ENCODE assay signal across 1 cellular context in the genomic region with DNA sequence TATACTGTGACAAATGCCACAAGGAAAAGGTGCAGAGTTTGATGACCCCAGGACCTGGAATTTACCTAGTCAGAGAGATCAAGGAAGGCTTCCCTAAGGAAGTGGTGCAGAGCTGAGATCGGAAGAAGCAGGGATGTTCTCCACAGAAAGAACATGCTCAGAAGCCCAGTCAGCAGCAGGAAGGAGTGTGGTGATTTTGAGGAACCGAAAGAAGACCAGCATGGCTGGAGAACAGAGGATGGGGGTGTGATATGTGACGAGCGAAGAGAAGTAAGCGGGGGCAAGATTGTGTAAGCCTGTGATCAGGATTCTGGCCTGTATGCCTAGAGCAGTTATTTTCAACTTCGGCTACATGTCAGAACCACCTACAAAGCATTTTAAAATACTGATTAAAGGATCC.
TF ChIP-seq lines count a peak whose summit lies in the region.

No MANE protein-coding gene starts in this region.

TF ChIP-seq in GM23338, 12 proteins besides CTCF, POLR2A, EP300 and RAD21 (continued from another document):
- TF ChIP-seq, protein P1, sequence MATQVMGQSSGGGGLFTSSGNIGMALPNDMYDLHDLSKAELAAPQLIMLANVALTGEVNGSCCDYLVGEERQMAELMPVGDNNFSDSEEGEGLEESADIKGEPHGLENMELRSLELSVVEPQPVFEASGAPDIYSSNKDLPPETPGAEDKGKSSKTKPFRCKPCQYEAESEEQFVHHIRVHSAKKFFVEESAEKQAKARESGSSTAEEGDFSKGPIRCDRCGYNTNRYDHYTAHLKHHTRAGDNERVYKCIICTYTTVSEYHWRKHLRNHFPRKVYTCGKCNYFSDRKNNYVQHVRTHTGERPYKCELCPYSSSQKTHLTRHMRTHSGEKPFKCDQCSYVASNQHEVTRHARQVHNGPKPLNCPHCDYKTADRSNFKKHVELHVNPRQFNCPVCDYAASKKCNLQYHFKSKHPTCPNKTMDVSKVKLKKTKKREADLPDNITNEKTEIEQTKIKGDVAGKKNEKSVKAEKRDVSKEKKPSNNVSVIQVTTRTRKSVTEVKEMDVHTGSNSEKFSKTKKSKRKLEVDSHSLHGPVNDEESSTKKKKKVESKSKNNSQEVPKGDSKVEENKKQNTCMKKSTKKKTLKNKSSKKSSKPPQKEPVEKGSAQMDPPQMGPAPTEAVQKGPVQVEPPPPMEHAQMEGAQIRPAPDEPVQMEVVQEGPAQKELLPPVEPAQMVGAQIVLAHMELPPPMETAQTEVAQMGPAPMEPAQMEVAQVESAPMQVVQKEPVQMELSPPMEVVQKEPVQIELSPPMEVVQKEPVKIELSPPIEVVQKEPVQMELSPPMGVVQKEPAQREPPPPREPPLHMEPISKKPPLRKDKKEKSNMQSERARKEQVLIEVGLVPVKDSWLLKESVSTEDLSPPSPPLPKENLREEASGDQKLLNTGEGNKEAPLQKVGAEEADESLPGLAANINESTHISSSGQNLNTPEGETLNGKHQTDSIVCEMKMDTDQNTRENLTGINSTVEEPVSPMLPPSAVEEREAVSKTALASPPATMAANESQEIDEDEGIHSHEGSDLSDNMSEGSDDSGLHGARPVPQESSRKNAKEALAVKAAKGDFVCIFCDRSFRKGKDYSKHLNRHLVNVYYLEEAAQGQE (IDR thresholded peaks at IDR 0.05; ENCODE audit: unreplicated experiment): no peak
- no peak for TF ChIP-seq CREB1 (CRISPR knock-in tag; IDR thresholded peaks at IDR 0.05; ENCODE audit: low read depth)
- no peak for TF ChIP-seq EZH2 (IDR thresholded peaks at IDR 0.05; ENCODE audit: low read depth, unreplicated experiment)
- TF ChIP-seq EZH2phosphoT487 (IDR thresholded peaks at IDR 0.05; ENCODE audit: unreplicated experiment): no peak
- no peak for TF ChIP-seq POLR2AphosphoS5 (IDR thresholded peaks at IDR 0.05; ENCODE audit: low read depth)
- TF ChIP-seq STAT1 (IDR thresholded peaks at IDR 0.05; ENCODE audit: unreplicated experiment): no peak
TF ChIP-seq in GM23338: peak in this region for 0.
